15 cellular contexts compared by ENCODE assay signal in the genomic region with DNA sequence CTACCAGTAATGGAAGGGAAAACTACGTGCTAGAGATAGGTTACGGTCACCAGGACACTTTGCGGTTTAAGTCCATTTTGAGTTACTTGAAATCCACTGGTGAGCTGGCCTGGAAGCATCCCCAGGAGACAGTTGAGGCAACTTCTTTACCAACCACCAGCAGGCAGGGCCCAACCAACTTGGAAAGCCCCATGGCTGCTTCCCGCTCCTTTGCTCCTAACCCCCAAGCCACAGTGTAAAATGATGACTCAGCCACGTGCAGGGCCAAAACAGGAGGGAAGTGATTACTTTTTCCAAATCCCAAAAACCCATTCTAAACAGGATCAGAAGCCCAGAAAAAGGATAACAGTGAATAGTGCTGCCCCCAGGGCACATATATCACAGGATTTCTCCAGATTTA.
DNase-seq lines count a peak whose midpoint lies in the region; ATAC-seq and TF ChIP-seq lines count a peak whose summit lies in the region.
"Had no signal": no experiment of that assay in that cellular context is flagged by ENCODE, and none has a peak within 500 bp of the region (broad histone marks: within the 10 kb centered on the region; RNA-seq: fewer than 3 reads in every experiment).

No MANE protein-coding gene starts in this region.

- TF ChIP-seq POLR2A in sigmoid colon (IDR thresholded peaks at IDR 0.05), result no peak

- intact Hi-C loops in sigmoid colon (cut with DNase I), result no loop called here

- no peaks in the 10 kb centered on the region for H3K4me1 Mint-ChIP-seq in CD8-positive, alpha-beta memory T cell
- H3K4me1 Mint-ChIP-seq: CD4-positive, CD25-positive, alpha-beta regulatory T cell had no signal

- H3K27me3 ChIP-seq in sigmoid colon, result peaks cover 0 to 15% (median 0%) of the 10 kb centered on the region in 3 donors
- H3K27me3 ChIP-seq in CD8-positive, alpha-beta memory T cell (ENCODE audit: insufficient read depth, low read length, poor library complexity, severe bottlenecking), result no peaks in the 10 kb centered on the region

- WGBS in sigmoid colon, 2 donors, result 78% methylated on average over 5 of the region's 5 CpGs

- DNase-seq in ELR (ENCODE audit: low read depth) (peak; percentile 26), NCI-H226 (peak; percentile 28), epithelial cell of esophagus (ENCODE audit: low read depth) (peak; percentile 24), sigmoid colon (peak; percentile 26)
- DNase-seq in CD8-positive, alpha-beta memory T cell, result no peak
- DNase-seq: activated CD4-positive, alpha-beta T cell treated with anti-CD3 and anti-CD28 coated beads for 4 hours; activated T-cell treated with anti-CD3 and anti-CD28 coated beads, Interleukin-2, amount 50 U/mL, for 1 hour; CD4-positive, CD25-positive, alpha-beta regulatory T cell; DMS79 treated with DMSO at 0.1 percent for 48 hours; MV-4-11; stimulated activated CD4-positive, alpha-beta T cell treated with anti-CD3 and anti-CD28 coated beads, Interleukin-4, amount 100 ng/mL, for 24 hours had no signal

- no peak overlapping the region for H3K27ac ChIP-seq in sigmoid colon
- H3K27ac ChIP-seq in CD8-positive, alpha-beta memory T cell (ENCODE audit: low read depth, low read length), result no peak overlapping the region

- peaks cover 2 to 21% of the 10 kb centered on the region in 2 donors for H3K27me3 Mint-ChIP-seq in CD8-positive, alpha-beta memory T cell

- no peaks in the 10 kb centered on the region for H3K9me3 Mint-ChIP-seq in CD8-positive, alpha-beta memory T cell
- H3K9me3 Mint-ChIP-seq: CD4-positive, CD25-positive, alpha-beta regulatory T cell; GM23338; T-helper 2 cell treated with Interferon-gamma antibody and Interleukin-4, amounts not matched to agents 5 μg/mL and 100 μg/mL, for 36 hours had no signal

- CTCF ChIA-PET in CD8-positive, alpha-beta memory T cell (lab: Charles Lee), result no interaction called here

- H3K4me1 ChIP-seq in sigmoid colon, result no peaks in the 10 kb centered on the region
- H3K4me1 ChIP-seq in CD8-positive, alpha-beta memory T cell (ENCODE audit: insufficient read depth, low read length), result no peaks in the 10 kb centered on the region

- no peak overlapping the region for H3K4me3 Mint-ChIP-seq in CD8-positive, alpha-beta memory T cell
- H3K4me3 Mint-ChIP-seq: CD4-positive, CD25-positive, alpha-beta regulatory T cell; GM23338; T-helper 2 cell treated with Interferon-gamma antibody and Interleukin-4, amounts not matched to agents 5 μg/mL and 100 μg/mL, for 36 hours had no signal

- H3K4me3 ChIP-seq in epithelial cell of esophagus (ENCODE audit: low read length), result no peak overlapping the region
- H3K4me3 ChIP-seq in sigmoid colon, result no peak overlapping the region
- H3K4me3 ChIP-seq in CD8-positive, alpha-beta memory T cell (ENCODE audit: low read length), result no peak overlapping the region
- H3K4me3 ChIP-seq: GM23338 had no signal

- H3K27ac Mint-ChIP-seq in CD8-positive, alpha-beta memory T cell, result no peak overlapping the region
- H3K27ac Mint-ChIP-seq: CD4-positive, CD25-positive, alpha-beta regulatory T cell; GM23338; T-helper 2 cell treated with Interferon-gamma antibody and Interleukin-4, amounts not matched to agents 5 μg/mL and 100 μg/mL, for 36 hours had no signal

- H3K36me3 Mint-ChIP-seq in CD8-positive, alpha-beta memory T cell, result no peaks in the 10 kb centered on the region
- H3K36me3 Mint-ChIP-seq: CD4-positive, CD25-positive, alpha-beta regulatory T cell had no signal

- no peaks in the 10 kb centered on the region for H3K9me3 ChIP-seq in sigmoid colon
- H3K9me3 ChIP-seq in CD8-positive, alpha-beta memory T cell (ENCODE audit: low read length), result no peaks in the 10 kb centered on the region

- TF ChIP-seq EP300 in sigmoid colon (IDR thresholded peaks at IDR 0.05), result no peak

- H3K36me3 ChIP-seq in sigmoid colon, result no peaks in the 10 kb centered on the region
- H3K36me3 ChIP-seq in CD8-positive, alpha-beta memory T cell (ENCODE audit: insufficient read depth, low read length), result no peaks in the 10 kb centered on the region

- POLR2A ChIA-PET in CD8-positive, alpha-beta memory T cell (lab: Charles Lee), result no interaction called here

- TF ChIP-seq CTCF in epithelial cell of esophagus (IDR thresholded peaks at IDR 0.05; ENCODE audit: insufficient read depth, low read depth, low read length, missing control alignments), result no peak
- no peak for TF ChIP-seq CTCF in sigmoid colon (IDR thresholded peaks at IDR 0.05)

- ATAC-seq in HG03139 (IDR thresholded peaks at IDR 0.05; ENCODE audit: unreplicated experiment) (no peak), GM21390 (IDR thresholded peaks at IDR 0.05; ENCODE audit: unreplicated experiment) (no peak)
- ATAC-seq: GM23338 had no signal

Comparison
In these comparisons a context has a peak if more than half of its experiments do, and no peak if none do; other contexts are left out.
1. DNase-seq: peak in ELR (single experiment), NCI-H226 (single experiment), epithelial cell of esophagus (single experiment) and sigmoid colon (single experiment); none in CD8-positive, alpha-beta memory T cell (0 of 5).